8 cellular contexts compared by ENCODE assay signal in genomic region chr9:38008168-38009034, GRCh38.
DNase-seq lines count a peak whose midpoint lies in the region; ATAC-seq and TF ChIP-seq lines count a peak whose summit lies in the region.

No MANE protein-coding gene starts in this region.

- H3K4me3 ChIP-seq in GM12864 (ENCODE audit: low read depth, low read length), result no peak overlapping the region

- CTCF ChIA-PET in activated CD4-positive, alpha-beta memory T cell treated with anti-CD3 and anti-CD28 coated beads for 36 hours (lab: Charles Lee), result interaction anchor here (1.0 to 1.4 kb wide), 3 partner anchors 10 to 60 kb away, joined by 3 read pairs; partner anchors contain the start of gene SHB

- no peak overlapping the region for H3K4me3 Mint-ChIP-seq in activated CD4-positive, alpha-beta memory T cell treated with anti-CD3 and anti-CD28 coated beads for 36 hours

- ATAC-seq in GM21825 (IDR thresholded peaks at IDR 0.05; ENCODE audit: unreplicated experiment), result peak; percentile 73

- DNase-seq in GM12864 (ENCODE audit: low read depth), result peak; percentile 30
- DNase-seq in KBM-7, result peak; percentile 83
- peak; percentile 82 for DNase-seq in activated CD4-positive, alpha-beta memory T cell treated with anti-CD3 and anti-CD28 coated beads for 36 hours
- DNase-seq in fibroblast of the conjunctiva (ENCODE audit: low read depth), result peak; percentile 62
- peak; percentile 57 for DNase-seq in pulmonary artery endothelial cell (ENCODE audit: low read depth, low spot score)
- DNase-seq in ecto neural progenitor cell (ENCODE audit: low spot score), result no peak
- no peak for DNase-seq in NCI-H1105 treated with DMSO at 0.1 percent for 48 hours (lab: John Stamatoyannopoulos, UW)

- peak overlapping the region; percentile 79 for H3K27ac Mint-ChIP-seq in activated CD4-positive, alpha-beta memory T cell treated with anti-CD3 and anti-CD28 coated beads for 36 hours

- POLR2A ChIA-PET in activated CD4-positive, alpha-beta memory T cell treated with anti-CD3 and anti-CD28 coated beads for 36 hours (lab: Charles Lee), result no interaction called here

- no peaks in the 10 kb centered on the region for H3K9me3 Mint-ChIP-seq in activated CD4-positive, alpha-beta memory T cell treated with anti-CD3 and anti-CD28 coated beads for 36 hours

- intact Hi-C loops in activated CD4-positive, alpha-beta memory T cell treated with anti-CD3 and anti-CD28 coated beads for 36 hours (cut with micrococcal nuclease), result loop anchor here (1.0 to 5.0 kb wide), 2 partner anchors 54 to 59 kb away; partner anchors contain the start of gene SHB

- in situ Hi-C loops in KBM-7 (cut with MboI; ENCODE audit: low pct_unique_long_range_greater_than_20kb, low sequenced_read_pairs), result no loop called here

- peaks cover 14% of the 10 kb centered on the region for H3K4me1 Mint-ChIP-seq in activated CD4-positive, alpha-beta memory T cell treated with anti-CD3 and anti-CD28 coated beads for 36 hours (ENCODE audit: low read depth)

- TF ChIP-seq CTCF in GM12864 (IDR thresholded peaks at IDR 0.05; ENCODE audit: low read depth, low read length, missing control alignments), result no peak

- H3K36me3 Mint-ChIP-seq in activated CD4-positive, alpha-beta memory T cell treated with anti-CD3 and anti-CD28 coated beads for 36 hours, result no peaks in the 10 kb centered on the region

- H3K27me3 Mint-ChIP-seq in activated CD4-positive, alpha-beta memory T cell treated with anti-CD3 and anti-CD28 coated beads for 36 hours, result no peaks in the 10 kb centered on the region

Comparison
In these comparisons a context has a peak if more than half of its experiments do, and no peak if none do; other contexts are left out.
1. DNase-seq: peak in GM12864 (single experiment), KBM-7 (single experiment), activated CD4-positive, alpha-beta memory T cell treated with anti-CD3 and anti-CD28 coated beads for 36 hours (single experiment), fibroblast of the conjunctiva (single experiment) and pulmonary artery endothelial cell (single experiment); none in ecto neural progenitor cell (single experiment) and NCI-H1105 treated with DMSO at 0.1 percent for 48 hours (single experiment).